8 cellular contexts compared by ENCODE assay signal in genomic region chr18:936941-937340, GRCh38. TPM values are rescaled to one million over a fixed set of nuclear protein-coding genes. Genes with fewer than 3 reads are reported as not detected.
"Had no signal": no experiment of that assay in that cellular context is flagged by ENCODE, and none has a peak within 500 bp of the region (broad histone marks: within the 10 kb centered on the region; RNA-seq: fewer than 3 reads in every experiment).

No MANE protein-coding gene starts in this region.

- H3K4me3 ChIP-seq: GM12878 had no signal

- ATAC-seq: GM12878 had no signal

- DNase-seq: GDM1, GF-D8 had no signal

- FAIRE-seq: G401.6, GM12878, GM12891, GM12892, GM18507, GM19239 had no signal

RNA-seq across cellular contexts. Expression of gene ADCYAP1, which starts 32.3 kb away (rescaled TPM):
- total RNA-seq: GM12878 had no signal
